Comparison of ENCODE assay signal across 1 cellular context in the genomic region with DNA sequence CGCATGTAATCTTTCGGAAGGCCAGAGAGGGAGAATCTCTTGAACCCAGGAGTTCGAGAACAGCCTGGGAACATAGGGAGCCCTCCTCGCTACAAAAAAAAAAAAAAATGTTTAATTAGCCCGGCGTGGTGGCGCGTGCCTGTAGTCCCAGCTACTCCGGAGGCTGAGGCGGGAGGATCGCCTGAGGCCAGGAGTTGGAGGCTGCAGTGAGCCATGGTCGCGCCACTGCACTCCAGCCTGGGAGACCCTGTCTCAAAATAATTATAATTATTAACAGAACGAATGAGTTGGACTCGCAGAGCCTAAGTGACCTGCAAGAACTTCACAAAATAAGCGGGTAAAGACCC.
TF ChIP-seq lines count a peak whose summit lies in the region.

No MANE protein-coding gene starts in this region.

TF ChIP-seq in HepG2, 621 proteins besides CTCF, POLR2A, EP300 and RAD21 (continued from another document):
- TF ChIP-seq POGZ (CRISPR knock-in tag; IDR thresholded peaks at IDR 0.05) (no peak), ZNF577 (CRISPR knock-in tag; IDR thresholded peaks at IDR 0.05; ENCODE audit: borderline replicate concordance, low read depth) (no peak), ZNF441 (CRISPR knock-in tag; IDR thresholded peaks at IDR 0.05; ENCODE audit: borderline replicate concordance) (no peak), SAP130 (CRISPR knock-in tag; IDR thresholded peaks at IDR 0.05; ENCODE audit: low read depth) (0 out of 2 replicates have a peak, but pooled peaks have one; percentile 22), ZMYM3 (CRISPR knock-in tag; IDR thresholded peaks at IDR 0.05) (peak; percentile 83), PCBP2 (optimal IDR thresholded peaks at IDR 0.05; ENCODE audit: low read depth, low read length, poor library complexity, severe bottlenecking) (no peak), NRL (CRISPR knock-in tag; IDR thresholded peaks at IDR 0.05; ENCODE audit: borderline replicate concordance) (no peak), ZNF468 (CRISPR knock-in tag; IDR thresholded peaks at IDR 0.05) (no peak), RCOR2 (CRISPR knock-in tag; IDR thresholded peaks at IDR 0.05) (peak; percentile 60; the same call in 1 of the 2 replicates), KDM1A (CRISPR knock-in tag; IDR thresholded peaks at IDR 0.05) (peak; percentile 69; the same call in 1 of the 2 replicates), ZNF564 (CRISPR knock-in tag; IDR thresholded peaks at IDR 0.05) (no peak)
- TF ChIP-seq, protein P1, sequence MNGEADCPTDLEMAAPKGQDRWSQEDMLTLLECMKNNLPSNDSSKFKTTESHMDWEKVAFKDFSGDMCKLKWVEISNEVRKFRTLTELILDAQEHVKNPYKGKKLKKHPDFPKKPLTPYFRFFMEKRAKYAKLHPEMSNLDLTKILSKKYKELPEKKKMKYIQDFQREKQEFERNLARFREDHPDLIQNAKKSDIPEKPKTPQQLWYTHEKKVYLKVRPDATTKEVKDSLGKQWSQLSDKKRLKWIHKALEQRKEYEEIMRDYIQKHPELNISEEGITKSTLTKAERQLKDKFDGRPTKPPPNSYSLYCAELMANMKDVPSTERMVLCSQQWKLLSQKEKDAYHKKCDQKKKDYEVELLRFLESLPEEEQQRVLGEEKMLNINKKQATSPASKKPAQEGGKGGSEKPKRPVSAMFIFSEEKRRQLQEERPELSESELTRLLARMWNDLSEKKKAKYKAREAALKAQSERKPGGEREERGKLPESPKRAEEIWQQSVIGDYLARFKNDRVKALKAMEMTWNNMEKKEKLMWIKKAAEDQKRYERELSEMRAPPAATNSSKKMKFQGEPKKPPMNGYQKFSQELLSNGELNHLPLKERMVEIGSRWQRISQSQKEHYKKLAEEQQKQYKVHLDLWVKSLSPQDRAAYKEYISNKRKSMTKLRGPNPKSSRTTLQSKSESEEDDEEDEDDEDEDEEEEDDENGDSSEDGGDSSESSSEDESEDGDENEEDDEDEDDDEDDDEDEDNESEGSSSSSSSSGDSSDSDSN (CRISPR knock-in tag; IDR thresholded peaks at IDR 0.05), result no peak
- TF ChIP-seq, protein P2, sequence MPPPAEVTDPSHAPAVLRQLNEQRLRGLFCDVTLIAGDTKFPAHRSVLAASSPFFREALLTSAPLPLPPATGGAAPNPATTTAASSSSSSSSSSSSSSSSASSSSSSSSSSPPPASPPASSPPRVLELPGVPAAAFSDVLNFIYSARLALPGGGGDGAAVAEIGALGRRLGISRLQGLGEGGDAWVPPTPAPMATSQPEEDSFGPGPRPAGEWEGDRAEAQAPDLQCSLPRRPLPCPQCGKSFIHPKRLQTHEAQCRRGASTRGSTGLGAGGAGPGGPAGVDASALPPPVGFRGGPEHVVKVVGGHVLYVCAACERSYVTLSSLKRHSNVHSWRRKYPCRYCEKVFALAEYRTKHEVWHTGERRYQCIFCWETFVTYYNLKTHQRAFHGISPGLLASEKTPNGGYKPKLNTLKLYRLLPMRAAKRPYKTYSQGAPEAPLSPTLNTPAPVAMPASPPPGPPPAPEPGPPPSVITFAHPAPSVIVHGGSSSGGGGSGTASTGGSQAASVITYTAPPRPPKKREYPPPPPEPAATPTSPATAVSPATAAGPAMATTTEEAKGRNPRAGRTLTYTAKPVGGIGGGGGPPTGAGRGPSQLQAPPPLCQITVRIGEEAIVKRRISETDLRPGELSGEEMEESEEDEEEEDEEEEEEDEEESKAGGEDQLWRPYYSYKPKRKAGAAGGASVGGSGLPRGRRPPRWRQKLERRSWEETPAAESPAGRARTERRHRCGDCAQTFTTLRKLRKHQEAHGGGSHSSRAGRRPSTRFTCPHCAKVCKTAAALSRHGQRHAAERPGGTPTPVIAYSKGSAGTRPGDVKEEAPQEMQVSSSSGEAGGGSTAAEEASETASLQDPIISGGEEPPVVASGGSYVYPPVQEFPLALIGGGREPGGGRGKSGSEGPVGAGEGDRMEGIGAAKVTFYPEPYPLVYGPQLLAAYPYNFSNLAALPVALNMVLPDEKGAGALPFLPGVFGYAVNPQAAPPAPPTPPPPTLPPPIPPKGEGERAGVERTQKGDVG (CRISPR knock-in tag; IDR thresholded peaks at IDR 0.05; ENCODE audit: borderline replicate concordance), result no peak
- TF ChIP-seq, protein P3, sequence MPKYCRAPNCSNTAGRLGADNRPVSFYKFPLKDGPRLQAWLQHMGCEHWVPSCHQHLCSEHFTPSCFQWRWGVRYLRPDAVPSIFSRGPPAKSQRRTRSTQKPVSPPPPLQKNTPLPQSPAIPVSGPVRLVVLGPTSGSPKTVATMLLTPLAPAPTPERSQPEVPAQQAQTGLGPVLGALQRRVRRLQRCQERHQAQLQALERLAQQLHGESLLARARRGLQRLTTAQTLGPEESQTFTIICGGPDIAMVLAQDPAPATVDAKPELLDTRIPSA (CRISPR knock-in tag; IDR thresholded peaks at IDR 0.05; ENCODE audit: borderline replicate concordance), result no peak
- TF ChIP-seq, protein P4, sequence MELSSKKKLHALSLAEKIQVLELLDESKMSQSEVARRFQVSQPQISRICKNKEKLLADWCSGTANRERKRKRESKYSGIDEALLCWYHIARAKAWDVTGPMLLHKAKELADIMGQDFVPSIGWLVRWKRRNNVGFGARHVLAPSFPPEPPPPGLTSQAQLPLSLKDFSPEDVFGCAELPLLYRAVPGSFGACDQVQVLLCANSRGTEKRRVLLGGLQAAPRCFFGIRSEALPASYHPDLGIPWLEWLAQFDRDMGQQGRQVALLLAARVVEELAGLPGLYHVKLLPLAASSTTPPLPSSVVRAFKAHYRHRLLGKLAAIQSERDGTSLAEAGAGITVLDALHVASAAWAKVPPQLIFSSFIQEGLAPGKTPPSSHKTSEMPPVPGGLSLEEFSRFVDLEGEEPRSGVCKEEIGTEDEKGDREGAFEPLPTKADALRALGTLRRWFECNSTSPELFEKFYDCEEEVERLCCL (CRISPR knock-in tag; IDR thresholded peaks at IDR 0.05; ENCODE audit: borderline replicate concordance), result no peak
TF ChIP-seq in HepG2: peak in this region for 8.
